In the genomic region with DNA sequence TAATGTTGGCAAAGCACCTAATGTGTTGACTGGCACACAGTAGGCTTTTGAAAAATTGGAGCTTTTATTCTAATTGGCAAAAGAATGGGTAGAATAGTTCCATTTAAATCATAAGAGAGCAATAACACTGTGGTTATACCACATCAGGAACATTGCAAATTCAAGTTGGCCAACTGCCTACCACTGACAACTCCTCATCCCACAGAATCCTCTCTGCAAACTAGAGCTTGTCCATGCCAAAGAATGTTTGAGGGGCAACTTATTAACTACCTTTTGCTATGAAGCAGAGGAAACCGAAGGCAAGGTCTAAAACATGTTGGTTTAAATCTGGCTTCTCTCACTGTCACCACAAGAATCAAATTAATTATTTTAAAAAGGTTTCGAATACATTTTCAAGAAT, we compare ENCODE assay signal across 16 cellular contexts.
"Had no signal": no experiment of that assay in that cellular context is flagged by ENCODE, and none has a peak within 500 bp of the region (broad histone marks: within the 10 kb centered on the region; RNA-seq: fewer than 3 reads in every experiment).

No MANE protein-coding gene starts in this region.

- H3K4me1 ChIP-seq: breast epithelium had no signal

- DNase-seq: activated gamma-delta T cell; activated T-cell treated with anti-CD3 and anti-CD28 coated beads, Interleukin-2, amount 50 U/mL, for 1 hour; hypothalamus; left cardiac atrium; mammary epithelial cell; mucosa of descending colon; natural killer cell; nucleus accumbens; SHP77; T-helper 2 cell had no signal

- H3K27me3 ChIP-seq: breast epithelium had no signal

- H3K27ac ChIP-seq: breast epithelium, skin epidermis had no signal

- H3K27me3 Mint-ChIP-seq: activated naive CD8-positive, alpha-beta T cell; progenitor cell of endocrine pancreas; type B pancreatic cell had no signal

- H3K36me3 Mint-ChIP-seq: activated naive CD8-positive, alpha-beta T cell; natural killer cell had no signal

- H3K27ac Mint-ChIP-seq: activated naive CD8-positive, alpha-beta T cell; natural killer cell; progenitor cell of endocrine pancreas; type B pancreatic cell had no signal

- H3K4me3 Mint-ChIP-seq: activated naive CD8-positive, alpha-beta T cell; type B pancreatic cell had no signal

- ATAC-seq: activated CD4-positive, CD25-positive, alpha-beta regulatory T cell treated with anti-CD3 and anti-CD28 coated beads, Interleukin-2, amount 50 U/mL, for 24 hours; mucosa of descending colon; natural killer cell had no signal

- H3K9me3 Mint-ChIP-seq: natural killer cell, type B pancreatic cell had no signal

- H3K4me3 ChIP-seq: breast epithelium, mucosa of descending colon, skin epidermis had no signal

- H3K36me3 ChIP-seq: breast epithelium had no signal

- H3K9me3 ChIP-seq: breast epithelium, mucosa of descending colon had no signal
